ENCODE assay signal across 8 cellular contexts in the genomic region with DNA sequence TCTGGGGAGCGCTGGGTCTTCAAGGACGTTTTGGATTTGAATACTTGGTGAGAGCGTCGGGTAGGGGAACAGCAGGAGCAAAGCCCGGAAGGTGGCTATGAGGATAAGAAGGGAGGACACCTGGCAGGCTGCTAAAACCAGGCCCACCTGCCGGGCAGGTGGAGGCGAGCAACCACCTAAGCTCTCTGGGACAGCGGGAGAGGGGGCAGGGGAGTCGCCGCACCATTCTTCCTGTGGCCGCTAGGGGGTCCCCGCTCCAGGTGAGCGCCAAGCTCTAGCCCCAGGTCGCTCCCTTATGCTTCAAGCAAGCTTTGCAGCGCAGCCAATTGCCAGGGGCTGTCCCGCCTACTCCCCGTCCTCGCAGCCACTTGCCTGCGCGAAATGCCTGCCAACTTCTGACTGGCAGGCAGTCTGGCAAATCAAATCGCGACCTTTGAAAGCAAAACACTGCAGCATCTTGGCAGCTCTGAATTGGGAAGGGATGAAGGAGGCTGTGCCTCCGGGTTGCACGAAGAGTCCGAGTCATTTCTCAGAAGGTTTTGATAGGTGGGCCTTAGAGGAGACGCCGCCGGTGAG. TPM values are rescaled to one million over a fixed set of nuclear protein-coding genes. Genes with fewer than 3 reads are reported as not detected.
DNase-seq lines count a peak whose midpoint lies in the region; TF ChIP-seq lines count a peak whose summit lies in the region.

Gene NIPAL3, plus strand, starts transcription at position 469 of the 576 bp plus-strand sequence. CDS start 3,746 bp downstream, outside the sequence.

- H3K4me2 ChIP-seq in MM.1S (ENCODE audit: low read depth, low read length) (peak within 1 kb of the TSS; percentile 92), neural progenitor cell (peak within 1 kb of the TSS; percentile 92)

- H3K27me3 Mint-ChIP-seq in neural progenitor cell (ENCODE audit: insufficient read depth, low read depth): peaks cover 5% of the 10 kb centered on the region

- H3K9me2 ChIP-seq in MM.1S (replicated peaks; ENCODE audit: insufficient read depth, low read length): no peaks in the 10 kb centered on the region

- H3K4me1 ChIP-seq in MM.1S (ENCODE audit: low read length) (peaks cover 18% of the 10 kb centered on the region), neural progenitor cell (peaks cover 4% of the 10 kb centered on the region)

- no peaks in the 10 kb centered on the region for H4K20me1 ChIP-seq in MM.1S (ENCODE audit: insufficient read depth, low read length)
- H4K20me1 ChIP-seq in neural progenitor cell (ENCODE audit: low read depth): no peaks in the 10 kb centered on the region

- H3K27me3 ChIP-seq in MM.1S (replicated peaks; ENCODE audit: insufficient read depth, low read length) (no peaks in the 10 kb centered on the region), neural progenitor cell (no peaks in the 10 kb centered on the region)

- H3K9me3 Mint-ChIP-seq in neural progenitor cell: no peaks in the 10 kb centered on the region

- H3K4me3 Mint-ChIP-seq in neural progenitor cell: peak within 1 kb of the TSS; percentile 96

- H3K9ac ChIP-seq in MM.1S (ENCODE audit: low read length) (peak within 1 kb of the TSS; percentile 50), neural progenitor cell (no peak within 1 kb of the TSS)

- peaks cover 25% of the 10 kb centered on the region for H3K4me1 Mint-ChIP-seq in neural progenitor cell

- H3K36me3 Mint-ChIP-seq in neural progenitor cell: no peaks in the 10 kb centered on the region

- peak; percentile 71 for TF ChIP-seq CTCF in MM.1S (IDR thresholded peaks at IDR 0.05; ENCODE audit: low read length)
- peak; percentile 63 for TF ChIP-seq CTCF in foreskin fibroblast (IDR thresholded peaks at IDR 0.05; ENCODE audit: low read depth, low read length)
- TF ChIP-seq CTCF in neural progenitor cell (IDR thresholded peaks at IDR 0.05): peak; percentile 77

- 0 out of 2 replicates have a peak, but pooled peaks cover 4% of the 10 kb centered on the region for H3K36me3 ChIP-seq in MM.1S (replicated peaks; ENCODE audit: insufficient read depth, low read length)
- H3K36me3 ChIP-seq in neural progenitor cell: no peaks in the 10 kb centered on the region

- DNase-seq in GDM1 (lab: John Stamatoyannopoulos, UW) (peak; percentile 98), HCEC 1CT (peak; percentile 99), MM.1S (peak; percentile 99), SIG-M5 treated with dmso at 0.1 percent for 504 hours (lab: John Stamatoyannopoulos, UW; ENCODE audit: unreplicated experiment) (peak; percentile 94), activated gamma-delta T cell treated with Interleukin-2 at 50 U/mL for 16 hours (peak; percentile 98), foreskin fibroblast (peak; percentile 99 to 100), neural progenitor cell (ENCODE audit: low spot score) (peak; percentile 99), stromal cell of bone marrow (ENCODE audit: low read depth) (peak; percentile 98)

- H3K27ac ChIP-seq in MM.1S (ENCODE audit: low read length) (peak within 1 kb of the TSS; percentile 60), neural progenitor cell (no peak within 1 kb of the TSS)

- H3F3A ChIP-seq in MM.1S (ENCODE audit: insufficient read depth, low read length): peaks cover 19% of the 10 kb centered on the region
- peaks cover 11% of the 10 kb centered on the region for H3F3A ChIP-seq in neural progenitor cell (ENCODE audit: low read depth)

- H3K27ac Mint-ChIP-seq in neural progenitor cell: no peak within 1 kb of the TSS

- H3K9me3 ChIP-seq in MM.1S (replicated peaks; ENCODE audit: insufficient read depth, low read length): no peaks in the 10 kb centered on the region
- H3K9me3 ChIP-seq in neural progenitor cell (ENCODE audit: low read depth): no peaks in the 10 kb centered on the region

- H3K79me2 ChIP-seq in MM.1S (ENCODE audit: low read length) (peaks cover 39% of the 10 kb centered on the region), neural progenitor cell (ENCODE audit: low read depth) (peaks cover 9% of the 10 kb centered on the region)

- H3K4me3 ChIP-seq in MM.1S (ENCODE audit: low read length): peak within 1 kb of the TSS; percentile 70
- peak within 1 kb of the TSS; percentile 73 to 76 for H3K4me3 ChIP-seq in foreskin fibroblast (ENCODE audit: low read depth in 1 of 2, low read length in 2 of 2)
- H3K4me3 ChIP-seq in neural progenitor cell: peak within 1 kb of the TSS; percentile 76

- peak within 1 kb of the TSS; percentile 80 for H2AFZ ChIP-seq in MM.1S (ENCODE audit: low read length)
- peak within 1 kb of the TSS; percentile 83 for H2AFZ ChIP-seq in neural progenitor cell (replicated peaks)

RNA-seq across cellular contexts. Expression of gene NIPAL3, which starts in this region (rescaled TPM):
- 6.9 and 12.1 TPM in 2 replicates for total RNA-seq in neural progenitor cell (ENCODE audit: low replicate concordance)
